In genomic region chr17:82301916-82302497, GRCh38 we compare ENCODE assay signal across 13 cellular contexts. TPM values are rescaled to one million over a fixed set of nuclear protein-coding genes. Genes with fewer than 3 reads are reported as not detected.
A peak's percentile ranks its signal among the peaks of the same experiment; 100 is the strongest.
DNase-seq lines count a peak whose midpoint lies in the region; ATAC-seq and TF ChIP-seq lines count a peak whose summit lies in the region.
"Had no signal": no experiment of that assay in that cellular context is flagged by ENCODE, and none has a peak within 500 bp of the region (broad histone marks: within the 10 kb centered on the region; RNA-seq: fewer than 3 reads in every experiment).

No MANE protein-coding gene starts in this region.

- H3K18ac ChIP-seq in mesenchymal stem cell (ENCODE audit: low read depth in 1 of 2, low read length in 2 of 2): no peak overlapping the region

- peak; percentile 74 for DNase-seq in activated CD4-positive, CD25-positive, alpha-beta regulatory T cell treated with anti-CD3 and anti-CD28 coated beads, Interleukin-2, amount 50 U/mL, for 72 hours
- DNase-seq in activated CD4-positive, alpha-beta memory T cell treated with anti-CD3 and anti-CD28 coated beads, Interleukin-2, amount 10 ng/mL, durations not matched to agents 7 days and 5 days: peak; percentile 72
- DNase-seq in epithelial cell of esophagus (ENCODE audit: low read depth) (peak; percentile 56), stomach (no peak), mesenchymal stem cell (no peak)
- DNase-seq: NCI-H1694, testis had no signal

- peak overlapping the region in 3 of 5 donors; percentile 7 to 45 (median 38) for H3K27ac ChIP-seq in stomach
- no peak overlapping the region for H3K27ac ChIP-seq in mesenchymal stem cell (ENCODE audit: low read length, poor library complexity, severe bottlenecking)
- H3K27ac ChIP-seq: testis had no signal

- TF ChIP-seq CTCF in epithelial cell of esophagus (IDR thresholded peaks at IDR 0.05; ENCODE audit: insufficient read depth, low read depth, low read length, missing control alignments) (no peak), stomach (IDR thresholded peaks at IDR 0.05) (no peak)

- POLR2A ChIA-PET in activated CD4-positive, alpha-beta memory T cell treated with anti-CD3 and anti-CD28 coated beads, Interleukin-2, amount 10 ng/mL, durations not matched to agents 7 days and 5 days (lab: Charles Lee): interaction anchor here (1.0 to 7.6 kb wide), 12 partner anchors 9 to 147 kb away, joined by 3 to 120 read pairs (median 8); partner anchors contain the start of genes CD7, CSNK1D, SECTM1 and SLC16A3

- H3K27me3 ChIP-seq in stomach: peaks cover 0 to 23% (median 0%) of the 10 kb centered on the region in 3 donors
- H3K27me3 ChIP-seq in mesenchymal stem cell (ENCODE audit: control insufficient read depth in 1 of 2, insufficient read depth in 1 of 2, low read length in 2 of 2): peaks cover 0 to 6% of the 10 kb centered on the region in 2 experiments
- H3K27me3 ChIP-seq: testis had no signal

- no peak overlapping the region for H2AFZ ChIP-seq in mesenchymal stem cell (ENCODE audit: low read depth, low read length)

- H2BK15ac ChIP-seq in mesenchymal stem cell (ENCODE audit: low read depth, poor library complexity, severe bottlenecking): no peak overlapping the region

- no peaks in the 10 kb centered on the region for H3K9me3 Mint-ChIP-seq in activated CD4-positive, alpha-beta memory T cell treated with anti-CD3 and anti-CD28 coated beads, Interleukin-2, amount 10 ng/mL, durations not matched to agents 7 days and 5 days

- no peak overlapping the region for H4K8ac ChIP-seq in mesenchymal stem cell (ENCODE audit: low read length)

- no peak for TF ChIP-seq POLR2A in stomach (IDR thresholded peaks at IDR 0.05)

- H3K27ac Mint-ChIP-seq in activated CD4-positive, alpha-beta memory T cell treated with anti-CD3 and anti-CD28 coated beads, Interleukin-2, amount 10 ng/mL, durations not matched to agents 7 days and 5 days: peak overlapping the region; percentile 95

- H3K36me3 ChIP-seq in stomach (no peaks in the 10 kb centered on the region), mesenchymal stem cell (ENCODE audit: control insufficient read depth in 1 of 2, insufficient read depth in 2 of 2, low read depth in 1 of 2, low read length in 2 of 2) (no peaks in the 10 kb centered on the region)

- H2BK12ac ChIP-seq in mesenchymal stem cell (ENCODE audit: low read length in 2 of 2): no peak overlapping the region

- H3K79me1 ChIP-seq in mesenchymal stem cell (replicated peaks; ENCODE audit: low read length, poor library complexity, severe bottlenecking): no peaks in the 10 kb centered on the region

- H3K9ac ChIP-seq in mesenchymal stem cell (ENCODE audit: low read length): no peak overlapping the region

- H3K36me3 Mint-ChIP-seq in activated CD4-positive, alpha-beta memory T cell treated with anti-CD3 and anti-CD28 coated beads, Interleukin-2, amount 10 ng/mL, durations not matched to agents 7 days and 5 days (ENCODE audit: low read depth): peaks cover 6% of the 10 kb centered on the region

- no peak overlapping the region for H2AK5ac ChIP-seq in mesenchymal stem cell (ENCODE audit: low read length, severe bottlenecking)

- TF ChIP-seq EP300 in stomach (IDR thresholded peaks at IDR 0.05): no peak

- H3K9me3 ChIP-seq in stomach (no peaks in the 10 kb centered on the region), mesenchymal stem cell (ENCODE audit: control insufficient read depth, low read length) (no peaks in the 10 kb centered on the region)
- H3K9me3 ChIP-seq: testis had no signal

- H3K4me1 Mint-ChIP-seq in activated CD4-positive, alpha-beta memory T cell treated with anti-CD3 and anti-CD28 coated beads, Interleukin-2, amount 10 ng/mL, durations not matched to agents 7 days and 5 days: peaks cover 86% of the 10 kb centered on the region

- H2BK120ac ChIP-seq in mesenchymal stem cell (ENCODE audit: low read depth, low read length): no peak overlapping the region

- no peak overlapping the region for H3K23ac ChIP-seq in mesenchymal stem cell (ENCODE audit: low read length in 2 of 2)

- 63 to 84% (median 74%) methylated on average over 11 to 20 of the region's 20 CpGs for WGBS in stomach, 5 donors
- WGBS in mesenchymal stem cell: 77% methylated on average over 17 of the region's 20 CpGs

- H2BK5ac ChIP-seq in mesenchymal stem cell (ENCODE audit: low read depth, low read length, poor library complexity, severe bottlenecking): no peak overlapping the region

- H3K4ac ChIP-seq in mesenchymal stem cell (ENCODE audit: low read depth in 1 of 2, low read length in 2 of 2): no peak overlapping the region

- H3K4me3 ChIP-seq in epithelial cell of esophagus (ENCODE audit: low read length): no peak overlapping the region
- no peak overlapping the region for H3K4me3 ChIP-seq in stomach
- H3K4me3 ChIP-seq in mesenchymal stem cell (ENCODE audit: insufficient read depth in 1 of 2, low read depth in 1 of 2, low read length in 2 of 2): no peak overlapping the region
- H3K4me3 ChIP-seq: testis had no signal

- H3K4me1 ChIP-seq in stomach (peaks cover 21 to 55% (median 37%) of the 10 kb centered on the region in 4 donors), mesenchymal stem cell (ENCODE audit: control insufficient read depth, insufficient read depth, low read depth, low read length) (peaks cover 35% of the 10 kb centered on the region)

- H3K4me2 ChIP-seq in mesenchymal stem cell (ENCODE audit: low read length, poor library complexity, severe bottlenecking): no peak overlapping the region

- ATAC-seq in activated CD4-positive, CD25-positive, alpha-beta regulatory T cell treated with anti-CD3 and anti-CD28 coated beads, Interleukin-2, amount 50 U/mL, for 24 hours: no peak
- no peak for ATAC-seq in GM19467 (IDR thresholded peaks at IDR 0.05; ENCODE audit: unreplicated experiment)
- ATAC-seq in GM21360 (IDR thresholded peaks at IDR 0.05; ENCODE audit: unreplicated experiment): no peak

- intact Hi-C loops in stomach (cut with DNase I; ENCODE audit: low total_unique reads): no loop called here

- no peak overlapping the region for H3K14ac ChIP-seq in mesenchymal stem cell (ENCODE audit: low read length in 2 of 2)

- H3K4me3 Mint-ChIP-seq in activated CD4-positive, alpha-beta memory T cell treated with anti-CD3 and anti-CD28 coated beads, Interleukin-2, amount 10 ng/mL, durations not matched to agents 7 days and 5 days: peak overlapping the region; percentile 67

- CTCF ChIA-PET in activated CD4-positive, alpha-beta memory T cell treated with anti-CD3 and anti-CD28 coated beads, Interleukin-2, amount 10 ng/mL, durations not matched to agents 7 days and 5 days (lab: Charles Lee): interaction anchor here (1.1 to 4.8 kb wide), 7 partner anchors 10 to 90 kb away, joined by 3 to 28 read pairs (median 10); partner anchors contain the start of gene CD7

- no peak overlapping the region for H4K91ac ChIP-seq in mesenchymal stem cell (ENCODE audit: low read length)

- H3K27me3 Mint-ChIP-seq in activated CD4-positive, alpha-beta memory T cell treated with anti-CD3 and anti-CD28 coated beads, Interleukin-2, amount 10 ng/mL, durations not matched to agents 7 days and 5 days: no peaks in the 10 kb centered on the region

RNA-seq across cellular contexts. Expression of gene CD7, which starts 15.4 kb away (rescaled TPM):
- 100 to 1,000 TPM; 138 to 140 TPM for total RNA-seq in activated CD4-positive, alpha-beta memory T cell treated with anti-CD3 and anti-CD28 coated beads, Interleukin-2, amount 10 ng/mL, durations not matched to agents 7 days and 5 days
- total RNA-seq in stomach: 1 to 10 TPM in 2 of 5 donors, not detected in 3; 2.0 to 4.3 TPM
- 1 to 10 TPM; 2.1 to 8.6 (median 3.7) TPM for polyA plus RNA-seq in stomach
- polyA plus RNA-seq in mesenchymal stem cell (2013, experiment 1 of 2): 0.03 TPM
- polyA plus RNA-seq in mesenchymal stem cell (2013, experiment 2 of 2): 0.12 TPM
- total RNA-seq: A673 had no signal

RNA-seq across cellular contexts. Expression of gene CSNK1D, which starts 28.5 kb away (rescaled TPM):
- total RNA-seq in activated CD4-positive, alpha-beta memory T cell treated with anti-CD3 and anti-CD28 coated beads, Interleukin-2, amount 10 ng/mL, durations not matched to agents 7 days and 5 days: 100 to 1,000 TPM; 116 TPM
- 100 to 1,000 TPM in 4 of 5 donors, 10 to 100 TPM in 1; 58.0 to 180 (median 140) TPM for total RNA-seq in stomach
- polyA plus RNA-seq in stomach: 10 to 100 TPM; 55.9 to 66.7 (median 65.4) TPM
- polyA plus RNA-seq in mesenchymal stem cell (2013, experiment 1 of 2): 100 TPM
- 98.8 TPM for polyA plus RNA-seq in mesenchymal stem cell (2013, experiment 2 of 2)

RNA-seq across cellular contexts. Expression of gene SECTM1, which starts 31.6 kb away (rescaled TPM):
- 10 to 100 TPM; 18.3 to 18.5 TPM for total RNA-seq in activated CD4-positive, alpha-beta memory T cell treated with anti-CD3 and anti-CD28 coated beads, Interleukin-2, amount 10 ng/mL, durations not matched to agents 7 days and 5 days
- total RNA-seq in stomach: 10 to 100 TPM in 2 of 5 donors, 1 to 10 TPM in 3; 1.8 to 48.8 (median 6.7) TPM
- polyA plus RNA-seq in stomach: 10 to 100 TPM in 2 of 3 donors, 1 to 10 TPM in 1; 9.3 to 23.1 (median 10.2) TPM
- 3.1 TPM for polyA plus RNA-seq in mesenchymal stem cell (2013, experiment 1 of 2)
- polyA plus RNA-seq in mesenchymal stem cell (2013, experiment 2 of 2): 3.2 TPM

RNA-seq across cellular contexts. Expression of gene TEX19, which starts 57.0 kb away (rescaled TPM):
- not detected for total RNA-seq in activated CD4-positive, alpha-beta memory T cell treated with anti-CD3 and anti-CD28 coated beads, Interleukin-2, amount 10 ng/mL, durations not matched to agents 7 days and 5 days
- not detected for total RNA-seq in stomach
- polyA plus RNA-seq in stomach: not detected
- 0.03 TPM for polyA plus RNA-seq in mesenchymal stem cell (2013, experiment 1 of 2)
- not detected for polyA plus RNA-seq in mesenchymal stem cell (2013, experiment 2 of 2)
- total RNA-seq: astrocyte, mesenteric fat pad had no signal

Comparison
In these comparisons a context has a peak if more than half of its experiments do, and no peak if none do; other contexts are left out.
1. DNase-seq: peak in activated CD4-positive, CD25-positive, alpha-beta regulatory T cell treated with anti-CD3 and anti-CD28 coated beads, Interleukin-2, amount 50 U/mL, for 72 hours (single experiment), activated CD4-positive, alpha-beta memory T cell treated with anti-CD3 and anti-CD28 coated beads, Interleukin-2, amount 10 ng/mL, durations not matched to agents 7 days and 5 days (single experiment) and epithelial cell of esophagus (single experiment); none in stomach (single experiment) and mesenchymal stem cell (single experiment).
2. RNA of gene CD7, which starts 15.4 kb away (total RNA-seq): 138 to 140 TPM in activated CD4-positive, alpha-beta memory T cell treated with anti-CD3 and anti-CD28 coated beads, Interleukin-2, amount 10 ng/mL, durations not matched to agents 7 days and 5 days; 2.0 to 4.3 TPM in stomach; every median in the first group is over 10 times any median in the second.